25 cellular contexts compared by ENCODE assay signal in the genomic region with DNA sequence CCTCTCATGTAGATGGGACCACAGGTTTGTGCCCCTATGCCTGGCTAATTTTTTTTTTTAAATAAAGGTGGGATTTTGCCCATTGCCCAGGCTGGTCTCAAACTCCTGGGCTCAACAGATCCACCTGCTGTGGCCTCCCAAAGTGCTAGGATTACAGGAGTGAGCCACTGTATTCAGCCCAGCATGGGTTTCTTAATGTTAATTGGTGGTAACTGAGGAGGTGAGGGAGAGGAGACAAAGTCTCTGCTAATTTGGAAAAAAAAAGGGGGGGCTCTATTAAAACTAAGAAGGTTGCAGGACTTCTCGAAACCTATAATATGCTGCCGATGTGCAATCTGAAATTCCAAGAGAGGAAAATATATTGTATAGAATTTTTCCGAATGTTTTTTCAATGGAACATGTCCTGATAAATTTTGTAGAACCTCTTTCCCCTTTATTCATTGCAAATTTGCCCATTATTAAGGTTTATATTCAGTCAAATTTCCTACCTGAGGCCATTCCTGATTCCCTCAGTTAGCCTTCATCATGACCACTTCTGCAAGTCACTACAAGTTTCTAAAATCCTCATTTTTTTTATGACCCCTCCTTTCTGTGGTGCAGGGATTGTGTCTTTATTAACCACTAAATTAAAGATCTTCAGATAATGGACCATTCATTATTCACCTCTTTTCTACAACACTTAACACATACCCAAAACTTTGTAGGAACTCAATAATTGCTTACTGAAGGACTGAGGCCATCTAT.
"Had no signal": no experiment of that assay in that cellular context is flagged by ENCODE, and none has a peak within 500 bp of the region (broad histone marks: within the 10 kb centered on the region; RNA-seq: fewer than 3 reads in every experiment).

No MANE protein-coding gene starts in this region.

- FAIRE-seq: keratinocyte had no signal

- H3K27me3 ChIP-seq: colonic mucosa, esophagus squamous epithelium, gastrocnemius medialis, heart right ventricle, left lung had no signal

- H3K9me3 ChIP-seq: colonic mucosa, esophagus squamous epithelium, gastrocnemius medialis, heart right ventricle, left lung, lower lobe of right lung had no signal

- H3K36me3 ChIP-seq: colonic mucosa, esophagus squamous epithelium, gastrocnemius medialis, heart right ventricle, left lung had no signal

- DNase-seq: colonic mucosa; cortex of kidney; effector CD8-positive, alpha-beta T cell; effector memory CD8-positive, alpha-beta T cell; endodermal cell; erythroblast; esophagus squamous epithelium; foreskin fibroblast; foreskin melanocyte; gastrocnemius medialis; glutamatergic neuron; head of caudate nucleus; heart right ventricle; hippocampal formation; left cardiac atrium; left lung; left ventricle myocardium superior; lower lobe of right lung; mesendoderm; midbrain had no signal

- H3K4me1 Mint-ChIP-seq: memory B cell had no signal

- H3K4me3 Mint-ChIP-seq: dendritic cell treated with granulocyte-macrophage colony-stimulating factor and Interleukin-4, amounts not matched to agents 40 ng/mL and 50 ng/mL, for 4 days; effector memory CD8-positive, alpha-beta T cell; endodermal cell; memory B cell had no signal

- ATAC-seq: effector memory CD8-positive, alpha-beta T cell; esophagus mucosa; gastrocnemius medialis; heart right ventricle; left cardiac atrium; left lung; left ventricle myocardium superior; lower lobe of right lung had no signal

- H3K27ac ChIP-seq: colonic mucosa, epithelial cell of prostate, esophagus squamous epithelium, gastrocnemius medialis, heart right ventricle, left lung, lower lobe of right lung had no signal

- H3K27me3 Mint-ChIP-seq: dendritic cell treated with granulocyte-macrophage colony-stimulating factor and Interleukin-4, amounts not matched to agents 40 ng/mL and 50 ng/mL, for 4 days had no signal

- H3K4me1 ChIP-seq: colonic mucosa, esophagus squamous epithelium, gastrocnemius medialis, heart right ventricle, left lung, lower lobe of right lung had no signal

- H3K36me3 Mint-ChIP-seq: memory B cell had no signal

- H3K9me3 Mint-ChIP-seq: dendritic cell treated with granulocyte-macrophage colony-stimulating factor and Interleukin-4, amounts not matched to agents 40 ng/mL and 50 ng/mL, for 4 days; effector memory CD8-positive, alpha-beta T cell; endodermal cell; memory B cell had no signal

- H3K4me3 ChIP-seq: colonic mucosa, esophagus squamous epithelium, gastrocnemius medialis, heart right ventricle, left lung, lower lobe of right lung had no signal

- H3K27ac Mint-ChIP-seq: dendritic cell treated with granulocyte-macrophage colony-stimulating factor and Interleukin-4, amounts not matched to agents 40 ng/mL and 50 ng/mL, for 4 days; effector memory CD8-positive, alpha-beta T cell; endodermal cell; memory B cell had no signal
